ENCODE assay signal across 28 cellular contexts in the genomic region with DNA sequence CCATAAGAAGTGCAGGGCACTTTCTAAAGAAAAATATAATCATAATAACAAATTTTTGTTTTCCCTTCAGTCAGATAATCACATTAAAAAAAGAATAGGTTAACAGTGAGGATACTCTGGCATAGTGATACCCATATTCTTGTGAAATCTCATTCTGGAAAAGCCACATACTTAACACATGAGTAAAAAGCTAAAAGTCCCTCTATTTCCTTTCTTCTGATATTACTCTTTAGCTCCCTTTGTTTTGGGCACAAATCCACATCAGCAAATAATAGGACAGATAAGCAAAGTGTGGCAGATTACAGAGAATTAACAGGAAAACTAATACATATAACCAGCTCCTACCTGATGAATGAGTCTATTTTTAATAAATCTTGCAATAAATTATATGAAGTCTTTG. TPM values are rescaled to one million over a fixed set of nuclear protein-coding genes. Genes with fewer than 3 reads are reported as not detected.
DNase-seq lines count a peak whose midpoint lies in the region; ATAC-seq, FAIRE-seq and TF ChIP-seq lines count a peak whose summit lies in the region.
"Had no signal": no experiment of that assay in that cellular context is flagged by ENCODE, and none has a peak within 500 bp of the region (broad histone marks: within the 10 kb centered on the region; RNA-seq: fewer than 3 reads in every experiment).

No MANE protein-coding gene starts in this region.

- no peak overlapping the region for H3K9ac ChIP-seq in liver (ENCODE audit: low read depth in 1 of 2, low read length in 2 of 2)
- no peak overlapping the region for H3K9ac ChIP-seq in HepG2 (ENCODE audit: insufficient read depth, low read depth, low read length)

- H3K4me1 ChIP-seq in liver (ENCODE audit: control insufficient read depth in 4 of 4, insufficient read depth in 4 of 4, low read length in 3 of 4) (peaks cover 0 to 9% (median 3%) of the 10 kb centered on the region in 4 donors), HepG2 (ENCODE audit: insufficient read depth, low read length) (no peaks in the 10 kb centered on the region), A673 (ENCODE audit: insufficient read depth, low read length, poor library complexity, severe bottlenecking) (no peaks in the 10 kb centered on the region)
- H3K4me1 ChIP-seq: gastrocnemius medialis, upper lobe of right lung had no signal

- H3K27me3 ChIP-seq in liver (ENCODE audit: control insufficient read depth in 4 of 4, insufficient read depth in 4 of 4, low read length in 3 of 4) (no peaks in the 10 kb centered on the region), HepG2 (ENCODE audit: control insufficient read depth in 1 of 2, insufficient read depth in 2 of 2, low read length in 2 of 2) (no peaks in the 10 kb centered on the region), A673 (replicated peaks; ENCODE audit: insufficient read depth, low read depth, low read length, poor library complexity) (no peaks in the 10 kb centered on the region)
- H3K27me3 ChIP-seq: gastrocnemius medialis, upper lobe of right lung had no signal

- no peak overlapping the region for H3K4me3 ChIP-seq in liver (ENCODE audit: low read depth in 1 of 3, low read length in 3 of 3)
- H3K4me3 ChIP-seq in HepG2 (replicated peaks in 1 of 3; ENCODE audit: insufficient read depth in 1 of 3, low read depth in 2 of 3, low read length in 3 of 3), result no peak overlapping the region
- H3K4me3 ChIP-seq in cardiac fibroblast (replicated peaks in 1 of 2; ENCODE audit: low read depth in 2 of 2, low read length in 2 of 2), result no peak overlapping the region
- H3K4me3 ChIP-seq in A673 (ENCODE audit: low read depth, low read length, poor library complexity, severe bottlenecking), result no peak overlapping the region
- H3K4me3 ChIP-seq: gastrocnemius medialis, upper lobe of right lung had no signal

- DNase-seq in HepG2 (ENCODE audit: low spot score) (no peak), cardiac fibroblast (ENCODE audit: low read depth in 2 of 2) (peak; percentile 55 to 60), iris pigment epithelial cell (ENCODE audit: low read depth) (peak; percentile 59), stromal cell of bone marrow (ENCODE audit: low read depth) (peak; percentile 11), A673 (ENCODE audit: low spot score) (no peak), OCI-M2 (lab: John Stamatoyannopoulos, UW; ENCODE audit: unreplicated experiment) (no peak)
- DNase-seq: 8988T; activated CD4-positive, alpha-beta T cell treated with anti-CD3 and anti-CD28 coated beads, Interleukin-2, amount 50 U/mL, for 4 hours; activated CD8-positive, alpha-beta memory T cell treated with anti-CD3 and anti-CD28 coated beads, Interleukin-2, amount 50 U/mL, for 4 hours; activated naive CD8-positive, alpha-beta T cell treated with anti-CD3 and anti-CD28 coated beads, Interleukin-2, amount 10 ng/mL, durations not matched to agents 7 days and 5 days; COR-L47; DND-41; gastrocnemius medialis; kidney; naive B cell; NCI-H510A treated with DMSO at 0.1 percent for 48 hours; NK-92 treated with Interleukin-12 subunit alpha and Interleukin-12 subunit beta, amount 100 ng/mL, for 24 hours; occipital lobe; right cardiac atrium; stimulated activated CD4-positive, alpha-beta T cell treated with anti-CD3 and anti-CD28 coated beads, Interleukin-15, amount 100 ng/mL, for 24 hours; upper lobe of right lung had no signal

- H3K36me3 ChIP-seq in liver (ENCODE audit: control insufficient read depth in 4 of 4, insufficient read depth in 3 of 4, low read depth in 1 of 4, low read length in 3 of 4) (peaks cover 7 to 35% (median 35%) of the 10 kb centered on the region in 4 donors), HepG2 (replicated peaks in 1 of 2; ENCODE audit: control insufficient read depth in 1 of 2, insufficient read depth in 2 of 2, low read length in 2 of 2) (peaks cover 4 to 51% of the 10 kb centered on the region in 2 experiments), A673 (ENCODE audit: insufficient read depth, low read length, poor library complexity, severe bottlenecking) (peaks cover 64% of the 10 kb centered on the region)

- no peak for TF ChIP-seq RAD21 in liver (IDR thresholded peaks at IDR 0.05)
- TF ChIP-seq RAD21 in HepG2 (CRISPR knock-in tag; IDR thresholded peaks at IDR 0.05), result no peak

- H2AFZ ChIP-seq in HepG2 (ENCODE audit: low read length), result no peak overlapping the region

- H3K9me3 ChIP-seq in liver (ENCODE audit: control insufficient read depth in 4 of 4, low read length in 3 of 4), result no peaks in the 10 kb centered on the region
- no peaks in the 10 kb centered on the region for H3K9me3 ChIP-seq in HepG2 (ENCODE audit: low read length)
- H3K9me3 ChIP-seq in A673 (ENCODE audit: low read depth, low read length, poor library complexity, severe bottlenecking), result no peaks in the 10 kb centered on the region
- H3K9me3 ChIP-seq: gastrocnemius medialis, upper lobe of right lung had no signal

- intact Hi-C loops in HepG2 (cut with micrococcal nuclease; ENCODE audit: unreplicated experiment) (no loop called here), A673 (cut with micrococcal nuclease; ENCODE audit: unreplicated experiment) (no loop called here)

- in situ Hi-C loops in HepG2 (cut with HindIII; ENCODE audit: extremely low pct_ligation_motif_present, low pct_unique_long_range_greater_than_20kb), result loop anchor here (25.0 kb wide), 1 partner anchor 764 kb away; no protein-coding TSS in a partner anchor

- no peak overlapping the region for H3K4me2 ChIP-seq in HepG2 (ENCODE audit: low read depth, low read length)

- TF ChIP-seq CTCF in liver (IDR thresholded peaks at IDR 0.05; ENCODE audit: low read depth, low read length, missing input control), result no peak
- no peak for TF ChIP-seq CTCF in HepG2 (CRISPR knock-in tag; IDR thresholded peaks at IDR 0.05)
- TF ChIP-seq CTCF in cardiac fibroblast (IDR thresholded peaks at IDR 0.05; ENCODE audit: low read depth, low read length), result no peak
- no peak for TF ChIP-seq CTCF in A673 (conservative IDR thresholded peaks at IDR 0.05; ENCODE audit: low read depth, low read length)

- TF ChIP-seq EP300 in HepG2 (IDR thresholded peaks at IDR 0.05; ENCODE audit: low read depth in 2 of 2, low read length in 2 of 2) (no peak), HepG2 (CRISPR knock-in tag; IDR thresholded peaks at IDR 0.05; ENCODE audit: borderline replicate concordance) (no peak)

- no peaks in the 10 kb centered on the region for H3K79me2 ChIP-seq in HepG2 (ENCODE audit: insufficient read depth, low read length)

- CTCF ChIA-PET in HepG2 (lab: Yijun Ruan, JAX; ENCODE audit: low intra/inter-chr PET ratio, low total read pairs) (no interaction called here), A673 (lab: Charles Lee) (no interaction called here)

- H4K20me1 ChIP-seq in HepG2 (ENCODE audit: insufficient read depth, low read length), result no peaks in the 10 kb centered on the region

- POLR2A ChIA-PET in HepG2 (lab: Yijun Ruan, JAX), result no interaction called here
- POLR2A ChIA-PET in A673 (lab: Charles Lee; ENCODE audit: low non-redundant PET), result no interaction called here

- TF ChIP-seq POLR2A in HepG2 (IDR thresholded peaks at IDR 0.05; ENCODE audit: insufficient read depth in 1 of 2, low read depth in 2 of 2, low read length in 2 of 2), result no peak

- no TSS peak for BruUV-seq in HepG2 (replicated peaks; lab: Mats Ljungman, UMichigan)
- BruUV-seq in A673 (replicated peaks; lab: Mats Ljungman, UMichigan), result no TSS peak

- H3K27ac ChIP-seq in liver (ENCODE audit: low read depth in 1 of 2, low read length in 2 of 2) (no peak overlapping the region), HepG2 (ENCODE audit: extremely low read length, insufficient read depth, low read length) (no peak overlapping the region), A673 (ENCODE audit: low read depth, low read length, poor library complexity, severe bottlenecking) (no peak overlapping the region)
- H3K27ac ChIP-seq: gastrocnemius medialis, upper lobe of right lung, VCaP had no signal

- FAIRE-seq in HepG2 (lab: Jason Lieb, UNC), result no peak
- FAIRE-seq: endometrium, GM19239, RCC 7860 had no signal

- ATAC-seq in HepG2 (no peak), GM19328 (IDR thresholded peaks at IDR 0.05; ENCODE audit: unreplicated experiment) (no peak)
- ATAC-seq: activated T-helper 17 cell treated with anti-CD3 and anti-CD28 coated beads, Interleukin-2, amount 50 U/mL, for 72 hours; gastrocnemius medialis; right cardiac atrium; upper lobe of right lung had no signal

TF ChIP-seq in HepG2, 621 proteins besides CTCF, POLR2A, EP300 and RAD21 (continues in another document):
- TF ChIP-seq, protein P1, sequence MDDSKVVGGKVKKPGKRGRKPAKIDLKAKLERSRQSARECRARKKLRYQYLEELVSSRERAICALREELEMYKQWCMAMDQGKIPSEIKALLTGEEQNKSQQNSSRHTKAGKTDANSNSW (CRISPR knock-in tag; IDR thresholded peaks at IDR 0.05; ENCODE audit: borderline replicate concordance), result no peak
- TF ChIP-seq HOXA7 (CRISPR knock-in tag; IDR thresholded peaks at IDR 0.05) (no peak), SCMH1 (CRISPR knock-in tag; IDR thresholded peaks at IDR 0.05; ENCODE audit: borderline replicate concordance) (no peak), ZNF644 (CRISPR knock-in tag; IDR thresholded peaks at IDR 0.05; ENCODE audit: low read depth) (no peak)

RNA-seq across cellular contexts. Expression of a gene that starts 15.8 kb away (rescaled TPM):
- total RNA-seq in liver (10 to 100 TPM in 1 of 2 donors, 1 to 10 TPM in 1; 9.2 to 25.5 TPM), HepG2 (2016; rRNA removed; fragmentation: Illumina TruSeq; extraction: Trizol) (17.6 and 22.3 TPM in 2 replicates), A673 (2021) (21.3 and 21.4 TPM in 2 replicates)
- polyA plus RNA-seq in liver (10 to 100 TPM in 1 of 2 donors, 1 to 10 TPM in 1; 1.6 to 10.6 TPM), HepG2 (2011; rRNA removed) (6.9 and 8.2 TPM in 2 replicates)
- 23.1 and 23.4 TPM in 2 replicates for total RNA-seq in HepG2 (2016; cell fraction: cytosol; rRNA removed; fragmentation: Illumina TruSeq; extraction: Trizol; ENCODE audit: low read depth)
- 17.3 and 19.8 TPM in 2 replicates for total RNA-seq in HepG2 (2016; cell fraction: insoluble cytoplasmic fraction; rRNA removed; fragmentation: Illumina TruSeq; extraction: Trizol)
- 8.6 and 9.9 TPM in 2 replicates for total RNA-seq in HepG2 (2016; cell fraction: membrane; rRNA removed; fragmentation: Illumina TruSeq; extraction: Trizol)
- total RNA-seq in HepG2 (2016; cell fraction: nucleus; rRNA removed; fragmentation: Illumina TruSeq; extraction: Trizol), result 58.7 and 61.1 TPM in 2 replicates
- polyA plus RNA-seq in HepG2 (2011; cell fraction: cytosol; rRNA removed), result 2.3 and 3.8 TPM in 2 replicates
- 11.7 and 14.3 TPM in 2 replicates for polyA plus RNA-seq in HepG2 (2011; cell fraction: nucleus; rRNA removed)
- polyA plus RNA-seq in HepG2 (2012), result 4.4 and 5.9 TPM in 2 replicates
- polyA plus RNA-seq in HepG2 (2016; cell fraction: cytosol; fragmentation: Illumina TruSeq; extraction: Trizol; ENCODE audit: low read depth), result 0.18 and 0.19 TPM in 2 replicates
- 7.5 and 8.4 TPM in 2 replicates for polyA plus RNA-seq in HepG2 (2016; cell fraction: insoluble cytoplasmic fraction; fragmentation: Illumina TruSeq; extraction: Trizol; ENCODE audit: low read depth)
- 0.63 and 0.86 TPM in 2 replicates for polyA plus RNA-seq in HepG2 (2016; cell fraction: membrane; fragmentation: Illumina TruSeq; extraction: Trizol; ENCODE audit: low read depth)
- polyA plus RNA-seq in HepG2 (2016; cell fraction: nucleus; fragmentation: Illumina TruSeq; extraction: Trizol; ENCODE audit: insufficient read depth, low read depth), result 17.6 and 19.4 TPM in 2 replicates
- 14.0 and 20.6 TPM in 2 replicates for polyA minus RNA-seq in HepG2 (2011; rRNA and poly(A)+ RNA removed; ENCODE audit: low replicate concordance)
- 11.6 and 14.1 TPM in 2 replicates for polyA minus RNA-seq in HepG2 (2011; cell fraction: cytosol; rRNA and poly(A)+ RNA removed)
- 144 and 160 TPM in 2 replicates for polyA minus RNA-seq in HepG2 (2011; cell fraction: nucleus; rRNA and poly(A)+ RNA removed)

Comparison
In these comparisons a context has a peak if more than half of its experiments do, and no peak if none do; other contexts are left out.
1. DNase-seq: peak in cardiac fibroblast (2 of 2), iris pigment epithelial cell (single experiment) and stromal cell of bone marrow (single experiment); none in HepG2 (single experiment), A673 (single experiment) and OCI-M2 (single experiment).